Comparison of ENCODE assay signal across 8 cellular contexts in the genomic region with DNA sequence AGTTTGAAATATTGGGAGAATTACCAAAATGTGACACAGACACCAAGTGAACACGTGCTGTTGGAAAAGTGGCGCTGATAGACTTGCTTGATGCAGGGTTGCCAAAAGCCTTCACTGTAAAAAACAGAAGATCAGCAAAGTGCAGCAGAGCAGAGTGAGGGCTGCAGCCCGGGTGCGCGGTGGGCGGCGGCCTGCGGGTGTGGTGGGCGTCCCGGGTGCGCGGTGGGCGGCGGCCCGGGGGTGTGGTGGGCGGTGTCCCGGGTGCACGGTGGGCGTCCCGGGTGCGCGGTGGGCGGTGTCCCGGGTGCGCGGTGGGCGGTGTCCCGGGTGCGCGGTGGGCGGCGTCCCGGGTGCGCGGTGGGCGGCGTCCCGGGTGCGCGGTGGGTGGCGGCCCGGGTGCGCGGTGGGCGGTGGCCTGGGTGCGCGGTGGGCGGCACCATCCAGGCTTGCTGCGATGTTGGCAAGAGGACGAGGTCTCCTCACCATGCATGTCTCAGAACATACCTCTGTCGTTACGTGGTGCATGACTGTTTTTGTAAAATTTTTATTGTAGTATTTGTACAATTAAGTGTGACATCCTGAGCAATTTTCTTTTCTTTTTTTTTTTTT.
A peak's percentile ranks its signal among the peaks of the same experiment; 100 is the strongest.
DNase-seq lines count a peak whose midpoint lies in the region; ATAC-seq and TF ChIP-seq lines count a peak whose summit lies in the region.

No MANE protein-coding gene starts in this region.

- no peak for ATAC-seq in HG03045 (IDR thresholded peaks at IDR 0.05; ENCODE audit: unreplicated experiment)
- no peak for ATAC-seq in HG02840 (IDR thresholded peaks at IDR 0.05; ENCODE audit: low FRiP score, unreplicated experiment)

- TF ChIP-seq CTCF in GM13977 (IDR thresholded peaks at IDR 0.05; ENCODE audit: extremely low read depth, insufficient read depth, missing control alignments): no peak

- DNase-seq in GM13977 (ENCODE audit: low spot score) (peak; percentile 81), T-helper 2 cell (peak in 3 of 5 experiments; percentile 37 to 54 (median 51)), midbrain (lab: John Stamatoyannopoulos, UW) (no peak)
- DNase-seq in effector CD4-positive, alpha-beta T cell: peak; percentile 20
- peak; percentile 16 for DNase-seq in stimulated activated CD4-positive, alpha-beta T cell treated with anti-CD3 and anti-CD28 coated beads, Interleukin-2, amount 100 ng/mL, for 4 hours (ENCODE audit: low read depth)
- no peak for DNase-seq in NK-92 treated with Interleukin-12 subunit alpha and Interleukin-12 subunit beta, amount 100 ng/mL, for 24 hours (lab: John Stamatoyannopoulos, UW)

- in situ Hi-C loops in GM13977 (cut with MboI; ENCODE audit: low pct_unique_long_range_greater_than_20kb, low sequenced_read_pairs, unreplicated experiment): no loop called here

Comparison
In these comparisons a context has a peak if more than half of its experiments do, and no peak if none do; other contexts are left out.
1. DNase-seq: peak in GM13977 (single experiment), T-helper 2 cell (3 of 5), effector CD4-positive, alpha-beta T cell (single experiment) and stimulated activated CD4-positive, alpha-beta T cell treated with anti-CD3 and anti-CD28 coated beads, Interleukin-2, amount 100 ng/mL, for 4 hours (single experiment); none in midbrain (single experiment) and NK-92 treated with Interleukin-12 subunit alpha and Interleukin-12 subunit beta, amount 100 ng/mL, for 24 hours (single experiment).